Comparison of ENCODE assay signal across 8 cellular contexts in the genomic region with DNA sequence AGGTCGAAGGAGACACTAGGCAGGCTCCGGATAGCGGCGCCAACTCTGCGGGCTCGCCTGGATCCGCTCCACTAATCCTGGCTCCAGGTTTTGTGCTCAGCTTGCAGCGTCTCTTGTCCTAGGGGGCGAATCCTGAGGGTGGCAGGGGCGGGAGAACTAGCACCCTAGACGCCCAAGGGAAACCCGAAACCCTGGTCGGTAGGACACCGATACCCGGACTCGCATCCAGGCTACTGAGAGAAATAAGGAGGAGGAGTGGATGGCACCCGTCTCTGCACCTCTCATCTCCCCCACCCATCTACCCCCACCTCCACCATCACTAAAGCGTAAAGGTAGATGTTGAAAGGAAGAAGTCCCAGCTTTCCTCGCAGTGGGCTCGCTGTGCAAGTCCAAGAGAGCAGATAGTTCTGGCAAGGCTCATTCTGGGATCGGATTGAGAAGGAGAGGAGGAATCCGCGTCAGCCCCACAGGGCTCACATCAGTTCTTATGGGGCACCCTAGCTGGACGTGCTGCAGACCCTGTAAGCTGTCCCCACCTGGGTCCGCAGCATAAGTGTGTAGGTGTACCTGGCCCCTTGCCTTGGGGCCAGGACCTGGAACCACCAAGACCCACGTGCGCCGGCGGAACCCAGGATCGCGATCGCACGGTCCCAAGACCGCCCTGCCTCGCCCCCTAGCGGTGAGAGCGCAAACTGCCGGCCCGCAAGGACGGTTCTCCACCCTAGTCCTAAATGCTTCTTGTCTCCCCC. TPM values are rescaled to one million over a fixed set of nuclear protein-coding genes. Genes with fewer than 3 reads are reported as not detected.
DNase-seq lines count a peak whose midpoint lies in the region; ATAC-seq and TF ChIP-seq lines count a peak whose summit lies in the region.

No MANE protein-coding gene starts in this region.

- 0 to 1% methylated on average over 27 to 40 of the region's 40 CpGs for WGBS in testis, 2 donors

- intact Hi-C loops in testis (cut with DNase I; ENCODE audit: low total_unique reads) = no loop called here

- H3K4me3 Mint-ChIP-seq in activated T-helper 17 cell treated with anti-CD3 and anti-CD28 coated beads, Interleukin-2, amount 50 U/mL, for 72 hours = peak overlapping the region; percentile 62

- H3K9me3 ChIP-seq in ES-I3 (ENCODE audit: control insufficient read depth, insufficient read depth, low read length) (no peaks in the 10 kb centered on the region), testis (no peaks in the 10 kb centered on the region)

- peaks cover 19% of the 10 kb centered on the region for H3K4me1 Mint-ChIP-seq in activated T-helper 17 cell treated with anti-CD3 and anti-CD28 coated beads, Interleukin-2, amount 50 U/mL, for 72 hours

- no peak overlapping the region for H3K27ac Mint-ChIP-seq in activated T-helper 17 cell treated with anti-CD3 and anti-CD28 coated beads, Interleukin-2, amount 50 U/mL, for 72 hours

- peaks cover 72% of the 10 kb centered on the region for H3K27me3 Mint-ChIP-seq in activated T-helper 17 cell treated with anti-CD3 and anti-CD28 coated beads, Interleukin-2, amount 50 U/mL, for 72 hours

- peak overlapping the region; percentile 44; the same call in 1 of the 2 replicates for H3K9ac ChIP-seq in ES-I3 (ENCODE audit: low read depth, low read length)

- ATAC-seq in activated T-helper 17 cell treated with anti-CD3 and anti-CD28 coated beads, Interleukin-2, amount 50 U/mL, for 72 hours (replicated peaks) = peak; percentile 89
- peak; percentile 73 for ATAC-seq in omental fat pad (ENCODE audit: low FRiP score)

- H3K36me3 Mint-ChIP-seq in activated T-helper 17 cell treated with anti-CD3 and anti-CD28 coated beads, Interleukin-2, amount 50 U/mL, for 72 hours (ENCODE audit: low read depth) = peaks cover 10% of the 10 kb centered on the region

- TF ChIP-seq CTCF in foreskin fibroblast (IDR thresholded peaks at IDR 0.05; ENCODE audit: low read depth, low read length) (peak; percentile 95), omental fat pad (IDR thresholded peaks at IDR 0.05) (peak in 2 of 3 donors; percentile 61 to 80), testis (IDR thresholded peaks at IDR 0.05) (peak; percentile 89 to 100 (median 90))

- DNase-seq in HUDEP-2 (lab: John Stamatoyannopoulos, UW; ENCODE audit: unreplicated experiment in 76 of 76) (peak in 61 of 76 experiments; percentile 9 to 71 (median 46)), OCI-M2 (lab: John Stamatoyannopoulos, UW; ENCODE audit: unreplicated experiment) (peak; percentile 86), foreskin fibroblast (peak; percentile 33 to 80), omental fat pad (ENCODE audit: low spot score) (peak; percentile 57), testis (peak; percentile 81), dedifferentiated amniotic fluid mesenchymal stem cell (ENCODE audit: extremely low spot score) (no peak)

- H3K4me3 ChIP-seq in foreskin fibroblast (ENCODE audit: low read depth in 1 of 2, low read length in 2 of 2) (peak overlapping the region in 1 of 2 donors; percentile 26), testis (peak overlapping the region; percentile 12 to 25)

- TF ChIP-seq POLR2A in testis (IDR thresholded peaks at IDR 0.05) = no peak

- H3K27me3 ChIP-seq in testis = no peaks in the 10 kb centered on the region

- no peaks in the 10 kb centered on the region for H3K9me3 Mint-ChIP-seq in activated T-helper 17 cell treated with anti-CD3 and anti-CD28 coated beads, Interleukin-2, amount 50 U/mL, for 72 hours

- H3K4me1 ChIP-seq in ES-I3 (ENCODE audit: insufficient read depth, low read length) (no peaks in the 10 kb centered on the region), testis (no peaks in the 10 kb centered on the region)

- no peak overlapping the region for H3K27ac ChIP-seq in testis

- H3K36me3 ChIP-seq in ES-I3 (ENCODE audit: insufficient read depth, low read length) (no peaks in the 10 kb centered on the region), testis (ENCODE audit: low read depth, missing control alignments) (no peaks in the 10 kb centered on the region)

RNA-seq across cellular contexts. Expression of a gene that starts 6.9 kb away (rescaled TPM):
- under 1 TPM in 1 of 2 donors, not detected in 1; 0.11 TPM for total RNA-seq in activated T-helper 17 cell treated with anti-CD3 and anti-CD28 coated beads, Interleukin-2, amount 50 U/mL, for 72 hours
- total RNA-seq in omental fat pad (not detected), testis (under 1 TPM; 0.25 to 0.55 TPM)
- 0.96 TPM for polyA plus RNA-seq in testis (ENCODE audit: insufficient read depth, low read depth, low replicate concordance)

RNA-seq across cellular contexts. Expression of a gene that starts 17.1 kb away (rescaled TPM):
- 10 to 100 TPM in 1 of 2 donors, 1 to 10 TPM in 1; 9.9 to 10.4 TPM for total RNA-seq in activated T-helper 17 cell treated with anti-CD3 and anti-CD28 coated beads, Interleukin-2, amount 50 U/mL, for 72 hours
- total RNA-seq in omental fat pad = 10 to 100 TPM in 1 of 4 donors, 1 to 10 TPM in 3; 7.1 to 11.9 (median 7.7) TPM
- 10 to 100 TPM; 22.7 to 26.9 TPM for total RNA-seq in testis
- 18.9 TPM for polyA plus RNA-seq in testis (ENCODE audit: insufficient read depth, low read depth, low replicate concordance)
